Comparison of ENCODE assay signal across 8 cellular contexts in genomic region chr6:34239240-34239825, GRCh38. TPM values are rescaled to one million over a fixed set of nuclear protein-coding genes. Genes with fewer than 3 reads are reported as not detected.
DNase-seq lines count a peak whose midpoint lies in the region; ATAC-seq and TF ChIP-seq lines count a peak whose summit lies in the region.

No MANE protein-coding gene starts in this region.

- CTCF ChIA-PET in HEK293 (lab: Yijun Ruan, JAX) = interaction anchor here (0.6 kb wide), 1 partner anchor 342 kb away, joined by 4 read pairs; no protein-coding TSS in a partner anchor

- H3K4me1 ChIP-seq in BLaER1 treated with 17β-estradiol and CSF1 and Interleukin-3, amounts not matched to agents 10 nM and 100 nM = peaks cover 70 to 75% (median 71%) of the 10 kb centered on the region in 10 experiments
- H3K4me1 ChIP-seq in HEK293 (ENCODE audit: control insufficient read depth, insufficient read depth, low read length) (peaks cover 6% of the 10 kb centered on the region; the same call in 1 of the 2 replicates), right lobe of liver (peaks cover 0 to 14% (median 3%) of the 10 kb centered on the region in 4 donors)

- intact Hi-C loops in activated T-helper 2 cell treated with anti-CD3 and anti-CD28 coated beads, Interferon-gamma antibody, Interleukin-2, Interleukin-4, amounts not matched to agents 10 μg/mL and 5 μg/mL and 100 μg/mL, durations not matched to agents 14 hours and 24 hours and 36 hours (cut with micrococcal nuclease) = loop anchor here (5.0 kb wide), 2 partner anchors 42 to 57 kb away; no protein-coding TSS in a partner anchor
- intact Hi-C loops in right lobe of liver (cut with DNase I) = no loop called here

- H3K27ac Mint-ChIP-seq in activated T-helper 2 cell treated with anti-CD3 and anti-CD28 coated beads, Interferon-gamma antibody, Interleukin-2, Interleukin-4, amounts not matched to agents 10 μg/mL and 5 μg/mL and 100 μg/mL, durations not matched to agents 14 hours and 24 hours and 36 hours = peak overlapping the region; percentile 55

- TF ChIP-seq POLR2A in right lobe of liver (IDR thresholded peaks at IDR 0.05) = no peak

- TF ChIP-seq CTCF in HEK293 (tag by site-specific recombination; IDR thresholded peaks at IDR 0.05) (no peak), right lobe of liver (IDR thresholded peaks at IDR 0.05) (no peak)

- peaks cover 55% of the 10 kb centered on the region for H3K36me3 Mint-ChIP-seq in activated T-helper 2 cell treated with anti-CD3 and anti-CD28 coated beads, Interferon-gamma antibody, Interleukin-2, Interleukin-4, amounts not matched to agents 10 μg/mL and 5 μg/mL and 100 μg/mL, durations not matched to agents 14 hours and 24 hours and 36 hours (ENCODE audit: low read depth)

- H3K27ac ChIP-seq in BLaER1 treated with 17β-estradiol and CSF1 and Interleukin-3, amounts not matched to agents 10 nM and 100 nM = peak overlapping the region in 9 of 11 experiments; percentile 96 to 99 (median 99); a peak in 18 of 22 replicates
- H3K27ac ChIP-seq in HEK293 (ENCODE audit: extremely low read depth, low read depth, low read length) = no peak overlapping the region
- H3K27ac ChIP-seq in right lobe of liver = no peak overlapping the region

- H3K4me2 ChIP-seq in BLaER1 treated with 17β-estradiol and CSF1 and Interleukin-3, amounts not matched to agents 10 nM and 100 nM = peak overlapping the region; percentile 87 to 99 (median 95)

- H3K9me3 ChIP-seq in BLaER1 treated with 17β-estradiol and CSF1 and Interleukin-3, amounts not matched to agents 10 nM and 100 nM (replicated peaks in 1 of 11) = no peaks in the 10 kb centered on the region
- H3K9me3 ChIP-seq in HEK293 (ENCODE audit: control insufficient read depth, insufficient read depth, low read depth, low read length) = no peaks in the 10 kb centered on the region
- no peaks in the 10 kb centered on the region for H3K9me3 ChIP-seq in right lobe of liver

- H3K27me3 ChIP-seq in BLaER1 treated with 17β-estradiol and CSF1 and Interleukin-3, amounts not matched to agents 10 nM and 100 nM = no peaks in the 10 kb centered on the region
- no peaks in the 10 kb centered on the region for H3K27me3 ChIP-seq in right lobe of liver

- ATAC-seq in right lobe of liver (no peak), GM19328 (IDR thresholded peaks at IDR 0.05; ENCODE audit: unreplicated experiment) (no peak), HG02938 (IDR thresholded peaks at IDR 0.05; ENCODE audit: unreplicated experiment) (no peak)

- POLR2A ChIA-PET in HEK293 (lab: Yijun Ruan, JAX) = no interaction called here

- peak overlapping the region; percentile 91 for H3K4me3 Mint-ChIP-seq in activated T-helper 2 cell treated with anti-CD3 and anti-CD28 coated beads, Interferon-gamma antibody, Interleukin-2, Interleukin-4, amounts not matched to agents 10 μg/mL and 5 μg/mL and 100 μg/mL, durations not matched to agents 14 hours and 24 hours and 36 hours (ENCODE audit: low read depth)

- no peak for DNase-seq in activated T-helper 2 cell treated with anti-CD3 and anti-CD28 coated beads, Interferon-gamma antibody, Interleukin-2, Interleukin-4, amounts not matched to agents 10 μg/mL and 5 μg/mL and 100 μg/mL, durations not matched to agents 14 hours and 24 hours and 36 hours (ENCODE audit: low spot score)
- peak in 2 of 3 donors; percentile 5 for DNase-seq in right lobe of liver
- DNase-seq in NCI-H524 treated with DMSO at 0.1 percent for 48 hours (lab: John Stamatoyannopoulos, UW) = no peak
- no peak for DNase-seq in NCI-H526 treated with DMSO at 0.1 percent for 48 hours (lab: John Stamatoyannopoulos, UW)

- H4K20me1 ChIP-seq in BLaER1 treated with 17β-estradiol and CSF1 and Interleukin-3, amounts not matched to agents 10 nM and 100 nM = peaks cover 58 to 69% (median 64%) of the 10 kb centered on the region in 11 experiments; a peak in 21 of 22 replicates

- peak overlapping the region; percentile 91 to 100 (median 99); a peak in 21 of 22 replicates for H3K9ac ChIP-seq in BLaER1 treated with 17β-estradiol and CSF1 and Interleukin-3, amounts not matched to agents 10 nM and 100 nM

- peaks cover 55% of the 10 kb centered on the region for H3K4me1 Mint-ChIP-seq in activated T-helper 2 cell treated with anti-CD3 and anti-CD28 coated beads, Interferon-gamma antibody, Interleukin-2, Interleukin-4, amounts not matched to agents 10 μg/mL and 5 μg/mL and 100 μg/mL, durations not matched to agents 14 hours and 24 hours and 36 hours (ENCODE audit: low read depth)

- no peaks in the 10 kb centered on the region for H3K27me3 Mint-ChIP-seq in activated T-helper 2 cell treated with anti-CD3 and anti-CD28 coated beads, Interferon-gamma antibody, Interleukin-2, Interleukin-4, amounts not matched to agents 10 μg/mL and 5 μg/mL and 100 μg/mL, durations not matched to agents 14 hours and 24 hours and 36 hours (ENCODE audit: low read depth)

- H3K36me3 ChIP-seq in BLaER1 treated with 17β-estradiol and CSF1 and Interleukin-3, amounts not matched to agents 10 nM and 100 nM = peaks cover 37 to 60% (median 54%) of the 10 kb centered on the region in 11 experiments
- H3K36me3 ChIP-seq in HEK293 (ENCODE audit: control insufficient read depth in 2 of 2, insufficient read depth in 1 of 2, low read length in 2 of 2) = peaks cover 0 to 51% of the 10 kb centered on the region in 2 experiments; a peak in 1 of 3 replicates
- no peaks in the 10 kb centered on the region for H3K36me3 ChIP-seq in right lobe of liver

- peak overlapping the region in 9 of 10 experiments; percentile 86 to 100 (median 98); a peak in 18 of 20 replicates for H3K4me3 ChIP-seq in BLaER1 treated with 17β-estradiol and CSF1 and Interleukin-3, amounts not matched to agents 10 nM and 100 nM
- H3K4me3 ChIP-seq in HEK293 (ENCODE audit: low read depth, low read length) = no peak overlapping the region
- H3K4me3 ChIP-seq in right lobe of liver = no peak overlapping the region

- 77% methylated on average over 5 of the region's 5 CpGs for WGBS in right lobe of liver (ENCODE audit: insufficient coverage, low coverage, low lambda C conversion rate, missing lambda C conversion rate)

- no peaks in the 10 kb centered on the region for H3K9me3 Mint-ChIP-seq in activated T-helper 2 cell treated with anti-CD3 and anti-CD28 coated beads, Interferon-gamma antibody, Interleukin-2, Interleukin-4, amounts not matched to agents 10 μg/mL and 5 μg/mL and 100 μg/mL, durations not matched to agents 14 hours and 24 hours and 36 hours

TF ChIP-seq in HEK293, 187 proteins besides CTCF, POLR2A, EP300 and RAD21 (continues in another document):
- no peak for TF ChIP-seq ZNF354C (tag by site-specific recombination; IDR thresholded peaks at IDR 0.05; ENCODE audit: borderline replicate concordance, low read depth)
- no peak for TF ChIP-seq ZSCAN5A (tag by site-specific recombination; IDR thresholded peaks at IDR 0.05)
- no peak for TF ChIP-seq BCL6B (tag by site-specific recombination; IDR thresholded peaks at IDR 0.05)
- no peak for TF ChIP-seq ATF2 (tag by site-specific recombination; IDR thresholded peaks at IDR 0.05; ENCODE audit: low read depth)

RNA-seq across cellular contexts. Expression of gene HMGA1, which starts 2.7 kb away (rescaled TPM):
- 412 and 422 TPM in 2 replicates for total RNA-seq in activated T-helper 2 cell treated with anti-CD3 and anti-CD28 coated beads, Interferon-gamma antibody, Interleukin-2, Interleukin-4, amounts not matched to agents 10 μg/mL and 5 μg/mL and 100 μg/mL, durations not matched to agents 14 hours and 24 hours and 36 hours
- 10 to 100 TPM in 5 of 6 experiments, 1 to 10 TPM in 1; 7.9 to 23.6 (median 14.8) TPM for total RNA-seq in right lobe of liver

RNA-seq across cellular contexts. Expression of gene SMIM29, which starts 9.5 kb away (rescaled TPM):
- total RNA-seq in activated T-helper 2 cell treated with anti-CD3 and anti-CD28 coated beads, Interferon-gamma antibody, Interleukin-2, Interleukin-4, amounts not matched to agents 10 μg/mL and 5 μg/mL and 100 μg/mL, durations not matched to agents 14 hours and 24 hours and 36 hours = 16.6 and 17.3 TPM in 2 replicates
- 10 to 100 TPM in 1 of 6 experiments, 1 to 10 TPM in 5; 5.0 to 13.4 (median 8.8) TPM for total RNA-seq in right lobe of liver

Comparison
In these comparisons a context has a peak if more than half of its experiments do, and no peak if none do; other contexts are left out.
1. H3K27ac ChIP-seq: peak in BLaER1 treated with 17β-estradiol and CSF1 and Interleukin-3, amounts not matched to agents 10 nM and 100 nM (9 of 11); none in HEK293 (single experiment) and right lobe of liver (0 of 3).
2. H3K4me3 ChIP-seq: peak in BLaER1 treated with 17β-estradiol and CSF1 and Interleukin-3, amounts not matched to agents 10 nM and 100 nM (9 of 10); none in HEK293 (single experiment) and right lobe of liver (0 of 3).
3. DNase-seq: peak in right lobe of liver (2 of 3); none in activated T-helper 2 cell treated with anti-CD3 and anti-CD28 coated beads, Interferon-gamma antibody, Interleukin-2, Interleukin-4, amounts not matched to agents 10 μg/mL and 5 μg/mL and 100 μg/mL, durations not matched to agents 14 hours and 24 hours and 36 hours (single experiment), NCI-H524 treated with DMSO at 0.1 percent for 48 hours (single experiment) and NCI-H526 treated with DMSO at 0.1 percent for 48 hours (single experiment).
4. RNA of gene HMGA1, which starts 2.7 kb away (total RNA-seq): 412 to 422 TPM in activated T-helper 2 cell treated with anti-CD3 and anti-CD28 coated beads, Interferon-gamma antibody, Interleukin-2, Interleukin-4, amounts not matched to agents 10 μg/mL and 5 μg/mL and 100 μg/mL, durations not matched to agents 14 hours and 24 hours and 36 hours; 7.9 to 23.6 TPM in right lobe of liver; every median in the first group is over 10 times any median in the second.